Comparison of ENCODE assay signal across 26 cellular contexts in genomic region chr5:175146733-175147132, GRCh38.
"Had no signal": no experiment of that assay in that cellular context is flagged by ENCODE, and none has a peak within 500 bp of the region (broad histone marks: within the 10 kb centered on the region; RNA-seq: fewer than 3 reads in every experiment).

No MANE protein-coding gene starts in this region.

- H3K27ac ChIP-seq: adrenal gland, body of pancreas had no signal

- DNase-seq: activated CD4-positive, alpha-beta memory T cell treated with anti-CD3 and anti-CD28 coated beads for 36 hours; activated CD4-positive, alpha-beta T cell treated with anti-CD3 and anti-CD28 coated beads for 36 hours; activated CD4-positive, CD25-positive, alpha-beta regulatory T cell; activated CD4-positive, CD25-positive, alpha-beta regulatory T cell treated with anti-CD3 and anti-CD28 coated beads, Interleukin-2, amount 50 U/mL, for 72 hours; activated CD8-positive, alpha-beta memory T cell treated with anti-CD3 and anti-CD28 coated beads, Interleukin-2, amount 10 ng/mL, durations not matched to agents 7 days and 5 days; activated CD8-positive, alpha-beta memory T cell treated with anti-CD3 and anti-CD28 coated beads, Interleukin-2, amount 50 U/mL, for 4 hours; activated CD8-positive, alpha-beta T cell treated with anti-CD3 and anti-CD28 coated beads, Interleukin-2, amount 10 ng/mL, durations not matched to agents 7 days and 5 days; activated effector memory CD4-positive, alpha-beta T cell treated with anti-CD3 and anti-CD28 coated beads, Interleukin-2, amount 50 U/mL, for 16 hours; activated naive CD4-positive, alpha-beta T cell treated with anti-CD3 and anti-CD28 coated beads for 36 hours; activated naive CD8-positive, alpha-beta T cell treated with anti-CD3 and anti-CD28 coated beads for 36 hours; activated naive CD8-positive, alpha-beta T cell treated with anti-CD3 and anti-CD28 coated beads, Interleukin-2, amount 50 U/mL, for 24 hours; activated T-cell treated with anti-CD3 and anti-CD28 coated beads, Interleukin-2, amount 50 U/mL, for 1 hour; activated T-cell treated with anti-CD3 and anti-CD28 coated beads, Interleukin-2, amount 50 U/mL, for 48 hours; adrenal gland; amygdala; aorta; body of pancreas; central memory CD4-positive, alpha-beta T cell; cerebellar nuclear complex; cortex of kidney; dermis blood vessel endothelial cell; effector CD8-positive, alpha-beta T cell; head of caudate nucleus; hippocampal formation; T-helper 2 cell had no signal

- H3K4me3 ChIP-seq: adrenal gland, body of pancreas had no signal

- H3K36me3 ChIP-seq: adrenal gland had no signal

- H3K4me1 ChIP-seq: adrenal gland, body of pancreas had no signal

- ATAC-seq: activated CD4-positive, alpha-beta T cell treated with anti-CD3 and anti-CD28 coated beads for 36 hours; activated CD8-positive, alpha-beta memory T cell treated with anti-CD3 and anti-CD28 coated beads, Interleukin-2, amount 10 ng/mL, durations not matched to agents 7 days and 5 days; activated CD8-positive, alpha-beta T cell treated with anti-CD3 and anti-CD28 coated beads, Interleukin-2, amount 10 ng/mL, durations not matched to agents 7 days and 5 days; activated naive CD8-positive, alpha-beta T cell treated with anti-CD3 and anti-CD28 coated beads, Interleukin-2, amount 50 U/mL, for 24 hours; body of pancreas; esophagus mucosa had no signal
